In genomic region chr19:50649433-50650391, GRCh38 we compare ENCODE assay signal across 11 cellular contexts. TPM values are rescaled to one million over a fixed set of nuclear protein-coding genes. Genes with fewer than 3 reads are reported as not detected.
DNase-seq lines count a peak whose midpoint lies in the region; ATAC-seq and TF ChIP-seq lines count a peak whose summit lies in the region.
"Had no signal": no experiment of that assay in that cellular context is flagged by ENCODE, and none has a peak within 500 bp of the region (broad histone marks: within the 10 kb centered on the region; RNA-seq: fewer than 3 reads in every experiment).

TSS of gene C19orf81 (plus strand) at chr19:50649445. CDS start at chr19:50649445, 0 bp downstream.

- peak within 1 kb of the TSS in 5 of 11 experiments; percentile 4 to 56 (median 34); a peak in 7 of 22 replicates for H3K27ac ChIP-seq in BLaER1 treated with 17β-estradiol and CSF1 and Interleukin-3, amounts not matched to agents 10 nM and 100 nM
- no peak within 1 kb of the TSS for H3K27ac ChIP-seq in PC-3 (ENCODE audit: low read length)

- no peak for TF ChIP-seq CTCF in PC-3 (conservative IDR thresholded peaks at IDR 0.05; ENCODE audit: low read depth, low read length)

- H3K4me2 ChIP-seq in BLaER1 treated with 17β-estradiol and CSF1 and Interleukin-3, amounts not matched to agents 10 nM and 100 nM = peak within 1 kb of the TSS; percentile 22 to 71 (median 48); a peak in 19 of 22 replicates
- H3K4me2 ChIP-seq in PC-3 (ENCODE audit: low read length) = no peak within 1 kb of the TSS

- CTCF ChIA-PET in PC-3 (lab: Charles Lee) = no interaction called here

- H3K36me3 ChIP-seq in BLaER1 treated with 17β-estradiol and CSF1 and Interleukin-3, amounts not matched to agents 10 nM and 100 nM = no peaks in the 10 kb centered on the region
- H3K36me3 ChIP-seq in PC-3 (ENCODE audit: low read depth, low read length) = no peaks in the 10 kb centered on the region

- H3K27me3 ChIP-seq in BLaER1 treated with 17β-estradiol and CSF1 and Interleukin-3, amounts not matched to agents 10 nM and 100 nM = peaks cover 0 to 6% (median 0%) of the 10 kb centered on the region in 11 experiments; a peak in 2 of 22 replicates
- H3K27me3 ChIP-seq in PC-3 (ENCODE audit: low read length) = peaks cover 31% of the 10 kb centered on the region; the same call in 1 of the 2 replicates

- H4K20me1 ChIP-seq in BLaER1 treated with 17β-estradiol and CSF1 and Interleukin-3, amounts not matched to agents 10 nM and 100 nM = no peaks in the 10 kb centered on the region
- H4K20me1 ChIP-seq in PC-3 (ENCODE audit: low read length) = no peaks in the 10 kb centered on the region

- H3K9me3 ChIP-seq in BLaER1 treated with 17β-estradiol and CSF1 and Interleukin-3, amounts not matched to agents 10 nM and 100 nM (replicated peaks in 1 of 11) = peaks cover 0 to 2% (median 1%) of the 10 kb centered on the region in 11 experiments; a peak in 17 of 22 replicates
- no peaks in the 10 kb centered on the region for H3K9me3 ChIP-seq in PC-3 (ENCODE audit: low read length)

- peak within 1 kb of the TSS in 1 of 11 experiments; percentile 20; a peak in 1 of 22 replicates for H3K9ac ChIP-seq in BLaER1 treated with 17β-estradiol and CSF1 and Interleukin-3, amounts not matched to agents 10 nM and 100 nM
- H3K9ac ChIP-seq in PC-3 (ENCODE audit: low read length) = no peak within 1 kb of the TSS

- H3K4me3 ChIP-seq in BLaER1 treated with 17β-estradiol and CSF1 and Interleukin-3, amounts not matched to agents 10 nM and 100 nM = no peak within 1 kb of the TSS
- H3K4me3 ChIP-seq in PC-3 (ENCODE audit: low read length) = no peak within 1 kb of the TSS

- H3K9me2 ChIP-seq in PC-3 (replicated peaks; ENCODE audit: low read length) = no peaks in the 10 kb centered on the region

- intact Hi-C loops in PC-3 (cut with micrococcal nuclease) = no loop called here

- no TSS peak for BruUV-seq in PC-3 (replicated peaks; lab: Mats Ljungman, UMichigan)

- H3K79me2 ChIP-seq in PC-3 (ENCODE audit: low read length) = no peaks in the 10 kb centered on the region

- peaks cover 5 to 54% (median 20%) of the 10 kb centered on the region in 10 experiments; a peak in 18 of 20 replicates for H3K4me1 ChIP-seq in BLaER1 treated with 17β-estradiol and CSF1 and Interleukin-3, amounts not matched to agents 10 nM and 100 nM
- H3K4me1 ChIP-seq in PC-3 (ENCODE audit: insufficient read depth, low read length) = no peaks in the 10 kb centered on the region

- ATAC-seq in PC-3 = no peak; the same call in 1 of the 2 replicates
- ATAC-seq in GM21447 (IDR thresholded peaks at IDR 0.05; ENCODE audit: unreplicated experiment) = no peak
- no peak for ATAC-seq in GM19324 (IDR thresholded peaks at IDR 0.05; ENCODE audit: low FRiP score, unreplicated experiment)
- no peak for ATAC-seq in GM21717 (IDR thresholded peaks at IDR 0.05; ENCODE audit: unreplicated experiment)

- POLR2A ChIA-PET in PC-3 (lab: Charles Lee; ENCODE audit: unreplicated experiment) = no interaction called here

- no peaks in the 10 kb centered on the region for H3F3A ChIP-seq in PC-3 (ENCODE audit: low read length, unreplicated experiment)

- H2AFZ ChIP-seq in PC-3 (ENCODE audit: low read length) = no peak within 1 kb of the TSS

- DNase-seq in H4 (ENCODE audit: low spot score) (peak; percentile 73), PC-3 (peak; percentile 23), iPS DF 4.7 (ENCODE audit: extremely low read depth, low spot score) (peak; percentile 72), HPDE6-E6E7 (ENCODE audit: extremely low spot score) (no peak)
- DNase-seq: activated gamma-delta T cell; NCI-H774; stimulated activated CD4-positive, alpha-beta T cell treated with anti-CD3 and anti-CD28 coated beads, Interleukin-15, amount 100 ng/mL, for 24 hours had no signal

RNA-seq across cellular contexts. Expression of gene C19orf81, which starts in this region (rescaled TPM):
- 5.0 and 5.3 TPM in 2 replicates for total RNA-seq in H4 (2014; rRNA removed; shearing (Covaris generic))
- total RNA-seq in PC-3 (2014; rRNA removed) = 5.7 and 20.0 TPM in 2 replicates
